ENCODE assay signal across 13 cellular contexts in the genomic region with DNA sequence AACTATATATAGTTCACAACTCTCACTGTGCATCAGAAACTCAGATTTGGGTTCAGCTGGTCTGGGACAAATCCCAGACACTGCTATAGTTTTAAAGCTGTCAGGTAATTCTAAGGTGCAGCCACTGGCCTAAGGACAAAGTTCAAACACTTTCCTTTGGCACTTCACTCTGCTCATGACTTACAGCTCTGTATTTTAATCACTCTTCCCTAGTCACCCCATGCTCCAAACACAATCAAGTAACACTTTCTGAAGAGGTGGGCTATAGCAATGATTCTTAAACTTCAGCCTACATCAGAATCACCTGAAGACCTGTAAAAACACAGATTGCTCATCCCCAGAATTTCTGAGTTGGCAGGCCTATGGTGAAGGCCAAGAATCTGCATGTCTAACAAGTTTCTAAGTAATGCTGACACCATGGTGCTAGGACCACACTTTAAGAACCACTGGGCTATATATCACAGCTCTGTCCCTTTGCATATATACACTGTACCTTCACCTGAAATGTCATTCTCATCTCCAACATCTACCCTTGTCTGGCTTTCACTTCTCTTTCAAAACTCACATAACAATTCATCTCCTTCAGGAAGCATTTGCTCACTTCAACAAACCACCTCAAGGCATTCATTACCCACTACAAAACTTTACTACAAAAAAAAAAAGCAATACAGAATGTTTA. TPM values are rescaled to one million over a fixed set of nuclear protein-coding genes. Genes with fewer than 3 reads are reported as not detected.
A peak's percentile ranks its signal among the peaks of the same experiment; 100 is the strongest.
DNase-seq lines count a peak whose midpoint lies in the region; ATAC-seq and TF ChIP-seq lines count a peak whose summit lies in the region.
"Had no signal": no experiment of that assay in that cellular context is flagged by ENCODE, and none has a peak within 500 bp of the region (broad histone marks: within the 10 kb centered on the region; RNA-seq: fewer than 3 reads in every experiment).

No MANE protein-coding gene starts in this region.

- CTCF ChIA-PET in activated CD4-positive, alpha-beta memory T cell treated with anti-CD3 and anti-CD28 coated beads for 36 hours (lab: Charles Lee) = interaction anchor here (4.0 kb wide), 1 partner anchor 21 kb away, joined by 20 read pairs; the partner anchor contains the start of gene STAG1
- CTCF ChIA-PET in activated CD4-positive, alpha-beta memory T cell treated with anti-CD3 and anti-CD28 coated beads, Interleukin-2, amount 10 ng/mL, durations not matched to agents 7 days and 5 days (lab: Charles Lee) = interaction anchor here (0.6 kb wide), 1 partner anchor 12 kb away, joined by 3 read pairs; no protein-coding TSS in a partner anchor

- peak; percentile 64 for ATAC-seq in HG02571 (IDR thresholded peaks at IDR 0.05; ENCODE audit: unreplicated experiment)
- ATAC-seq in stimulated activated effector memory CD8-positive, alpha-beta T cell treated with anti-CD3 and anti-CD28 coated beads, Interleukin-12 subunit alpha, Interleukin-12 subunit beta, amount 100 ng/mL, for 72 hours = peak; percentile 85
- ATAC-seq: A549, upper lobe of right lung had no signal

- H3K27ac Mint-ChIP-seq in activated CD4-positive, alpha-beta memory T cell treated with anti-CD3 and anti-CD28 coated beads for 36 hours = peak overlapping the region; percentile 39
- H3K27ac Mint-ChIP-seq in activated CD4-positive, alpha-beta memory T cell treated with anti-CD3 and anti-CD28 coated beads, Interleukin-2, amount 10 ng/mL, durations not matched to agents 7 days and 5 days = no peak overlapping the region
- H3K27ac Mint-ChIP-seq in stimulated activated effector memory CD8-positive, alpha-beta T cell treated with anti-CD3 and anti-CD28 coated beads, Interleukin-12 subunit alpha, Interleukin-12 subunit beta, amount 100 ng/mL, for 72 hours = peak overlapping the region; percentile 0
- H3K27ac Mint-ChIP-seq in endothelial cell (ENCODE audit: unreplicated experiment) = no peak overlapping the region
- H3K27ac Mint-ChIP-seq: dendritic cell treated with granulocyte-macrophage colony-stimulating factor and Interleukin-4, amounts not matched to agents 40 ng/mL and 50 ng/mL, for 4 days had no signal

- POLR2A ChIA-PET in activated CD4-positive, alpha-beta memory T cell treated with anti-CD3 and anti-CD28 coated beads for 36 hours (lab: Charles Lee) = interaction anchor here (1.6 kb wide), 1 partner anchor 22 kb away, joined by 6 read pairs; the partner anchor contains the start of gene STAG1
- POLR2A ChIA-PET in activated CD4-positive, alpha-beta memory T cell treated with anti-CD3 and anti-CD28 coated beads, Interleukin-2, amount 10 ng/mL, durations not matched to agents 7 days and 5 days (lab: Charles Lee) = interaction anchor here (1.2 kb wide), 2 partner anchors 10 to 22 kb away, joined by 3 to 4 read pairs; partner anchors contain the start of gene STAG1

- H3K27me3 Mint-ChIP-seq in activated CD4-positive, alpha-beta memory T cell treated with anti-CD3 and anti-CD28 coated beads for 36 hours = no peaks in the 10 kb centered on the region
- H3K27me3 Mint-ChIP-seq in activated CD4-positive, alpha-beta memory T cell treated with anti-CD3 and anti-CD28 coated beads, Interleukin-2, amount 10 ng/mL, durations not matched to agents 7 days and 5 days = no peaks in the 10 kb centered on the region
- no peaks in the 10 kb centered on the region for H3K27me3 Mint-ChIP-seq in endothelial cell (ENCODE audit: unreplicated experiment)
- H3K27me3 Mint-ChIP-seq: dendritic cell treated with granulocyte-macrophage colony-stimulating factor and Interleukin-4, amounts not matched to agents 40 ng/mL and 50 ng/mL, for 4 days had no signal

- no peak for DNase-seq in activated CD4-positive, alpha-beta memory T cell treated with anti-CD3 and anti-CD28 coated beads for 36 hours
- DNase-seq in activated CD4-positive, alpha-beta memory T cell treated with anti-CD3 and anti-CD28 coated beads, Interleukin-2, amount 10 ng/mL, durations not matched to agents 7 days and 5 days = no peak
- DNase-seq in RPMI8226 (peak; percentile 33), NCI-H446 (lab: John Stamatoyannopoulos, UW) (no peak), iPS-NIHi11 (ENCODE audit: low spot score) (no peak), endothelial cell (ENCODE audit: low spot score) (no peak)
- DNase-seq in stimulated activated effector memory CD8-positive, alpha-beta T cell treated with anti-CD3 and anti-CD28 coated beads, Interleukin-12 subunit alpha, Interleukin-12 subunit beta, amount 100 ng/mL, for 72 hours (ENCODE audit: low spot score in 2 of 2) = no peak
- DNase-seq: KBM-7, NCI-H2171 treated with DMSO at 0.1 percent for 48 hours, upper lobe of right lung had no signal

- H3K4me3 Mint-ChIP-seq in activated CD4-positive, alpha-beta memory T cell treated with anti-CD3 and anti-CD28 coated beads for 36 hours = no peak overlapping the region
- no peak overlapping the region for H3K4me3 Mint-ChIP-seq in activated CD4-positive, alpha-beta memory T cell treated with anti-CD3 and anti-CD28 coated beads, Interleukin-2, amount 10 ng/mL, durations not matched to agents 7 days and 5 days
- no peak overlapping the region for H3K4me3 Mint-ChIP-seq in stimulated activated effector memory CD8-positive, alpha-beta T cell treated with anti-CD3 and anti-CD28 coated beads, Interleukin-12 subunit alpha, Interleukin-12 subunit beta, amount 100 ng/mL, for 72 hours
- no peak overlapping the region for H3K4me3 Mint-ChIP-seq in endothelial cell (ENCODE audit: unreplicated experiment)
- H3K4me3 Mint-ChIP-seq: dendritic cell treated with granulocyte-macrophage colony-stimulating factor and Interleukin-4, amounts not matched to agents 40 ng/mL and 50 ng/mL, for 4 days had no signal

- TF ChIP-seq CTCF in endothelial cell (IDR thresholded peaks at IDR 0.05; ENCODE audit: unreplicated experiment) = no peak

- intact Hi-C loops in activated CD4-positive, alpha-beta memory T cell treated with anti-CD3 and anti-CD28 coated beads for 36 hours (cut with micrococcal nuclease) = loop anchor here (2.0 to 5.0 kb wide), 2 partner anchors 22 to 533 kb away; partner anchors contain the start of genes MSL2 and STAG1

- H3K36me3 Mint-ChIP-seq in activated CD4-positive, alpha-beta memory T cell treated with anti-CD3 and anti-CD28 coated beads for 36 hours = no peaks in the 10 kb centered on the region
- H3K36me3 Mint-ChIP-seq in activated CD4-positive, alpha-beta memory T cell treated with anti-CD3 and anti-CD28 coated beads, Interleukin-2, amount 10 ng/mL, durations not matched to agents 7 days and 5 days (ENCODE audit: low read depth) = no peaks in the 10 kb centered on the region
- H3K36me3 Mint-ChIP-seq in stimulated activated effector memory CD8-positive, alpha-beta T cell treated with anti-CD3 and anti-CD28 coated beads, Interleukin-12 subunit alpha, Interleukin-12 subunit beta, amount 100 ng/mL, for 72 hours = no peaks in the 10 kb centered on the region
- H3K36me3 Mint-ChIP-seq in endothelial cell (ENCODE audit: low read depth, unreplicated experiment) = no peaks in the 10 kb centered on the region

- H3K9me3 Mint-ChIP-seq in activated CD4-positive, alpha-beta memory T cell treated with anti-CD3 and anti-CD28 coated beads for 36 hours = no peaks in the 10 kb centered on the region
- H3K9me3 Mint-ChIP-seq in activated CD4-positive, alpha-beta memory T cell treated with anti-CD3 and anti-CD28 coated beads, Interleukin-2, amount 10 ng/mL, durations not matched to agents 7 days and 5 days = no peaks in the 10 kb centered on the region
- no peaks in the 10 kb centered on the region for H3K9me3 Mint-ChIP-seq in stimulated activated effector memory CD8-positive, alpha-beta T cell treated with anti-CD3 and anti-CD28 coated beads, Interleukin-12 subunit alpha, Interleukin-12 subunit beta, amount 100 ng/mL, for 72 hours
- no peaks in the 10 kb centered on the region for H3K9me3 Mint-ChIP-seq in endothelial cell (ENCODE audit: unreplicated experiment)
- H3K9me3 Mint-ChIP-seq: dendritic cell treated with granulocyte-macrophage colony-stimulating factor and Interleukin-4, amounts not matched to agents 40 ng/mL and 50 ng/mL, for 4 days had no signal

- H3K4me1 Mint-ChIP-seq in activated CD4-positive, alpha-beta memory T cell treated with anti-CD3 and anti-CD28 coated beads for 36 hours (ENCODE audit: low read depth) = peaks cover 65% of the 10 kb centered on the region
- H3K4me1 Mint-ChIP-seq in activated CD4-positive, alpha-beta memory T cell treated with anti-CD3 and anti-CD28 coated beads, Interleukin-2, amount 10 ng/mL, durations not matched to agents 7 days and 5 days = peaks cover 46% of the 10 kb centered on the region
- H3K4me1 Mint-ChIP-seq in stimulated activated effector memory CD8-positive, alpha-beta T cell treated with anti-CD3 and anti-CD28 coated beads, Interleukin-12 subunit alpha, Interleukin-12 subunit beta, amount 100 ng/mL, for 72 hours = peaks cover 56% of the 10 kb centered on the region
- H3K4me1 Mint-ChIP-seq in endothelial cell (ENCODE audit: unreplicated experiment) = peaks cover 14% of the 10 kb centered on the region

RNA-seq across cellular contexts. Expression of gene STAG1, which starts 21.4 kb away (rescaled TPM):
- total RNA-seq in activated CD4-positive, alpha-beta memory T cell treated with anti-CD3 and anti-CD28 coated beads for 36 hours = 10 to 100 TPM; 30.6 to 32.3 TPM
- total RNA-seq in activated CD4-positive, alpha-beta memory T cell treated with anti-CD3 and anti-CD28 coated beads, Interleukin-2, amount 10 ng/mL, durations not matched to agents 7 days and 5 days = 10 to 100 TPM; 34.1 to 36.2 TPM
- total RNA-seq in endothelial cell (ENCODE audit: unreplicated experiment) = 30.0 TPM

Comparison
In these comparisons a context has a peak if more than half of its experiments do, and no peak if none do; other contexts are left out.
1. H3K27ac Mint-ChIP-seq: peak in activated CD4-positive, alpha-beta memory T cell treated with anti-CD3 and anti-CD28 coated beads for 36 hours (single experiment) and stimulated activated effector memory CD8-positive, alpha-beta T cell treated with anti-CD3 and anti-CD28 coated beads, Interleukin-12 subunit alpha, Interleukin-12 subunit beta, amount 100 ng/mL, for 72 hours (single experiment); none in activated CD4-positive, alpha-beta memory T cell treated with anti-CD3 and anti-CD28 coated beads, Interleukin-2, amount 10 ng/mL, durations not matched to agents 7 days and 5 days (single experiment) and endothelial cell (single experiment).